ENCODE assay signal across 13 cellular contexts in genomic region chr1:206952182-206952581, GRCh38. TPM values are rescaled to one million over a fixed set of nuclear protein-coding genes. Genes with fewer than 3 reads are reported as not detected.
DNase-seq lines count a peak whose midpoint lies in the region; ATAC-seq and TF ChIP-seq lines count a peak whose summit lies in the region.
"Had no signal": no experiment of that assay in that cellular context is flagged by ENCODE, and none has a peak within 500 bp of the region (broad histone marks: within the 10 kb centered on the region; RNA-seq: fewer than 3 reads in every experiment).

No MANE protein-coding gene starts in this region.

- intact Hi-C loops in activated CD4-positive, alpha-beta memory T cell treated with anti-CD3 and anti-CD28 coated beads for 36 hours (cut with micrococcal nuclease), result no loop called here

- H3K9me3 ChIP-seq in suprapubic skin, result no peaks in the 10 kb centered on the region
- no peaks in the 10 kb centered on the region for H3K9me3 ChIP-seq in BE2C
- H3K9me3 ChIP-seq: prostate gland, thyroid gland had no signal

- TF ChIP-seq POLR2A in suprapubic skin (IDR thresholded peaks at IDR 0.05), result no peak

- CTCF ChIA-PET in activated CD4-positive, alpha-beta memory T cell treated with anti-CD3 and anti-CD28 coated beads for 36 hours (lab: Charles Lee), result interaction anchor here (0.8 to 1.6 kb wide), 5 partner anchors 19 to 87 kb away, joined by 3 to 7 read pairs (median 4); no protein-coding TSS in a partner anchor

- ATAC-seq in GM21786 (IDR thresholded peaks at IDR 0.05; ENCODE audit: unreplicated experiment) (peak; percentile 32), HG03460 (IDR thresholded peaks at IDR 0.05; ENCODE audit: unreplicated experiment) (no peak)
- ATAC-seq: T-cell had no signal

- H3K4me3 ChIP-seq in suprapubic skin (no peak overlapping the region), BE2C (ENCODE audit: low read depth, low read length) (no peak overlapping the region)
- H3K4me3 ChIP-seq: prostate gland, thyroid gland had no signal

- 41% methylated on average over 4 of the region's 4 CpGs for WGBS in suprapubic skin

- H3K36me3 ChIP-seq in suprapubic skin, result no peaks in the 10 kb centered on the region
- no peaks in the 10 kb centered on the region for H3K36me3 ChIP-seq in BE2C
- H3K36me3 ChIP-seq: prostate gland, thyroid gland had no signal

- H3K27ac Mint-ChIP-seq in activated CD4-positive, alpha-beta memory T cell treated with anti-CD3 and anti-CD28 coated beads for 36 hours, result no peak overlapping the region
- H3K27ac Mint-ChIP-seq: immature natural killer cell, T-cell had no signal

- no peak for TF ChIP-seq EP300 in suprapubic skin (IDR thresholded peaks at IDR 0.05)

- H3K4me3 Mint-ChIP-seq in activated CD4-positive, alpha-beta memory T cell treated with anti-CD3 and anti-CD28 coated beads for 36 hours, result no peak overlapping the region
- H3K4me3 Mint-ChIP-seq: immature natural killer cell, T-cell had no signal

- H3K27ac ChIP-seq in suprapubic skin, result peak overlapping the region; percentile 16
- H3K27ac ChIP-seq: prostate gland, thyroid gland had no signal

- H3K27me3 ChIP-seq in suprapubic skin (no peaks in the 10 kb centered on the region), BE2C (no peaks in the 10 kb centered on the region)
- H3K27me3 ChIP-seq: thyroid gland had no signal

- peaks cover 4% of the 10 kb centered on the region for H3K27me3 Mint-ChIP-seq in activated CD4-positive, alpha-beta memory T cell treated with anti-CD3 and anti-CD28 coated beads for 36 hours
- H3K27me3 Mint-ChIP-seq: T-cell had no signal

- POLR2A ChIA-PET in activated CD4-positive, alpha-beta memory T cell treated with anti-CD3 and anti-CD28 coated beads for 36 hours (lab: Charles Lee), result no interaction called here

- DNase-seq in SKM-1 treated with dmso at 0.1 percent for 144 hours (lab: John Stamatoyannopoulos, UW; ENCODE audit: unreplicated experiment) (peak; percentile 89), iris pigment epithelial cell (ENCODE audit: low read depth) (peak; percentile 4), suprapubic skin (ENCODE audit: low spot score in 2 of 2) (no peak), BE2C (no peak), NCI-H69 (lab: John Stamatoyannopoulos, UW) (no peak)
- no peak for DNase-seq in activated CD4-positive, alpha-beta memory T cell treated with anti-CD3 and anti-CD28 coated beads for 36 hours
- DNase-seq: immature natural killer cell, NCI-H510A treated with DMSO at 0.1 percent for 48 hours, T-cell had no signal

- no peaks in the 10 kb centered on the region for H3K9me3 Mint-ChIP-seq in activated CD4-positive, alpha-beta memory T cell treated with anti-CD3 and anti-CD28 coated beads for 36 hours
- H3K9me3 Mint-ChIP-seq: immature natural killer cell had no signal

- no peak for TF ChIP-seq CTCF in suprapubic skin (IDR thresholded peaks at IDR 0.05)
- TF ChIP-seq CTCF in BE2C (IDR thresholded peaks at IDR 0.05; ENCODE audit: low read depth, low read length), result no peak

- peaks cover 15% of the 10 kb centered on the region for H3K4me1 Mint-ChIP-seq in activated CD4-positive, alpha-beta memory T cell treated with anti-CD3 and anti-CD28 coated beads for 36 hours (ENCODE audit: low read depth)

- H3K4me1 ChIP-seq in suprapubic skin (peaks cover 25% of the 10 kb centered on the region), BE2C (no peaks in the 10 kb centered on the region; the same call in 1 of the 2 replicates)
- H3K4me1 ChIP-seq: prostate gland had no signal

- H3K36me3 Mint-ChIP-seq in activated CD4-positive, alpha-beta memory T cell treated with anti-CD3 and anti-CD28 coated beads for 36 hours, result no peaks in the 10 kb centered on the region
- H3K36me3 Mint-ChIP-seq: immature natural killer cell had no signal

RNA-seq across cellular contexts. Expression of gene PIGR, which starts 5.9 kb away (rescaled TPM):
- total RNA-seq in suprapubic skin, result 1 to 10 TPM in 3 of 4 donors, under 1 TPM in 1; 0.49 to 6.4 (median 2.3) TPM
- not detected for polyA plus RNA-seq in BE2C (2012; ENCODE audit: insufficient read depth, insufficient read length, low read depth)
- under 1 TPM; 0.10 TPM for total RNA-seq in activated CD4-positive, alpha-beta memory T cell treated with anti-CD3 and anti-CD28 coated beads for 36 hours

RNA-seq across cellular contexts. Expression of gene FCAMR, which starts 18.1 kb away (rescaled TPM):
- total RNA-seq in suprapubic skin, result not detected
- polyA plus RNA-seq in BE2C (2012; ENCODE audit: insufficient read depth, insufficient read length, low read depth), result not detected
- not detected for total RNA-seq in activated CD4-positive, alpha-beta memory T cell treated with anti-CD3 and anti-CD28 coated beads for 36 hours
- total RNA-seq: T-cell, thyroid gland had no signal
- polyA plus RNA-seq: immature natural killer cell had no signal

RNA-seq across cellular contexts. Expression of gene FCMR, which starts 30.4 kb away (rescaled TPM):
- 1 to 10 TPM in 3 of 4 donors, under 1 TPM in 1; 0.39 to 2.9 (median 2.2) TPM for total RNA-seq in suprapubic skin
- 1.0 TPM for polyA plus RNA-seq in BE2C (2012; ENCODE audit: insufficient read depth, insufficient read length, low read depth)
- 10 to 100 TPM; 65.7 to 73.0 TPM for total RNA-seq in activated CD4-positive, alpha-beta memory T cell treated with anti-CD3 and anti-CD28 coated beads for 36 hours

RNA-seq across cellular contexts. Expression of gene IL24, which starts 54.9 kb away (rescaled TPM):
- not detected for total RNA-seq in suprapubic skin
- 0.36 TPM for polyA plus RNA-seq in BE2C (2012; ENCODE audit: insufficient read depth, insufficient read length, low read depth)
- total RNA-seq in activated CD4-positive, alpha-beta memory T cell treated with anti-CD3 and anti-CD28 coated beads for 36 hours, result 10 to 100 TPM in 1 of 2 experiments, 1 to 10 TPM in 1; 9.8 to 10.0 TPM
- total RNA-seq: prostate gland, thyroid gland had no signal

Comparison
In these comparisons a context has a peak if more than half of its experiments do, and no peak if none do; other contexts are left out.
1. DNase-seq: peak in SKM-1 treated with dmso at 0.1 percent for 144 hours (single experiment) and iris pigment epithelial cell (single experiment); none in suprapubic skin (0 of 2), BE2C (single experiment), NCI-H69 (single experiment) and activated CD4-positive, alpha-beta memory T cell treated with anti-CD3 and anti-CD28 coated beads for 36 hours (single experiment).
2. RNA of gene FCMR, which starts 30.4 kb away (total RNA-seq): 65.7 to 73.0 TPM in activated CD4-positive, alpha-beta memory T cell treated with anti-CD3 and anti-CD28 coated beads for 36 hours; 0.39 to 2.9 TPM in suprapubic skin; every median in the first group is over 10 times any median in the second.